14 cellular contexts compared by ENCODE assay signal in the genomic region with DNA sequence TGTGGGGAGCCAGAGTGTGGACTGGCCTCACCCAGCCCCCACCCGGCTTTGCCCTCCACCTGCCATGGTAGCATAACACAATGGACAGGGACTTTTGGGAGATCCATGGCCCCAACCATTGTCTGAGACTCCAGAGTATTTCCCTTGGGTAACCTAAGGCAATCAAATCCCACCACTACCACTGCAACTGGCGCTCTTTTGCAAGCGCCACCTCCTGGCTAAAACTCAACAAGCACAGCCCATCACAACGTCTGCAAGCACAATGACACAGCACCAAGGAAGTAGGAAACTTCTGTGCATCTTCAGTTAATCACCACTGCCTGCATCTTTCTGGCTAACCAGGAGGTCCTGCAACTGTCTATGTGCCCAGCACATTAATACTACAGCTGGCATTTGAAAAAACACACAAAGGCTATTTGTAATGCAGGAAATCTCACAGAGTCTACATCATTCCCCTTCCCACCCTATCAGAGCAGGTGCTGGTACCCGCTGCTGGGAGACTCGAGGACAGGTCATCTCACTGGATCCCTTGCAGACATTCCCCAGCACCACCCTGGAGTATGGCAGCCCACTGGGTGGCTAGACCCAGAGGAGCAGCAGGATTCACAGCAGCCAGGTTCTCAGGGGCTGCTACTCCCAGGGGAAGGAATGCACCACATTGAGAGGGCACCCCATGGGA.
DNase-seq lines count a peak whose midpoint lies in the region; ATAC-seq and TF ChIP-seq lines count a peak whose summit lies in the region.
"Had no signal": no experiment of that assay in that cellular context is flagged by ENCODE, and none has a peak within 500 bp of the region (broad histone marks: within the 10 kb centered on the region; RNA-seq: fewer than 3 reads in every experiment).

No MANE protein-coding gene starts in this region.

- H4K20me1 ChIP-seq in DND-41 (ENCODE audit: insufficient read depth, low read length), result no peaks in the 10 kb centered on the region

- H3K4me3 ChIP-seq in DND-41 (ENCODE audit: low read depth in 1 of 2, low read length in 2 of 2) (no peak overlapping the region), astrocyte of the cerebellum (ENCODE audit: low read depth, low read length) (no peak overlapping the region)
- no peak overlapping the region for H3K4me3 ChIP-seq in effector memory CD4-positive, alpha-beta T cell (ENCODE audit: insufficient read depth, low read depth, low read length, poor library complexity, severe bottlenecking)
- H3K4me3 ChIP-seq: MG63 had no signal

- TF ChIP-seq CTCF in DND-41 (IDR thresholded peaks at IDR 0.05; ENCODE audit: borderline replicate concordance, extremely low read depth, low read length, poor library complexity, severe bottlenecking) (peak; percentile 36), astrocyte of the cerebellum (IDR thresholded peaks at IDR 0.05; ENCODE audit: low read depth, low read length, missing control alignments) (peak; percentile 4)

- H3K9ac ChIP-seq in DND-41 (ENCODE audit: low read depth, low read length), result no peak overlapping the region

- ATAC-seq in DND-41 (ENCODE audit: insufficient read depth, low read depth) (0 out of 3 replicates have a peak, but pooled peaks have one; percentile 33), GM19328 (IDR thresholded peaks at IDR 0.05; ENCODE audit: unreplicated experiment) (no peak)
- ATAC-seq: activated naive CD4-positive, alpha-beta T cell treated with anti-CD3 and anti-CD28 coated beads, Interleukin-2, amount 50 U/mL, for 72 hours; natural killer cell treated with Interleukin-12 subunit alpha and Interleukin-12 subunit beta and Interleukin-15 and Interleukin-18, amount 100 ng/mL, for 72 hours had no signal

- no peak overlapping the region for H3K4me2 ChIP-seq in DND-41 (ENCODE audit: insufficient read depth, low read length)

- H3K27ac ChIP-seq in DND-41 (ENCODE audit: low read length), result no peak overlapping the region
- H3K27ac ChIP-seq in effector memory CD4-positive, alpha-beta T cell (ENCODE audit: insufficient read depth, low read length, poor library complexity, severe bottlenecking), result no peak overlapping the region

- H2AFZ ChIP-seq in DND-41 (ENCODE audit: low read depth, low read length), result no peak overlapping the region

- no peaks in the 10 kb centered on the region for H3K4me1 ChIP-seq in DND-41 (ENCODE audit: insufficient read depth, low read length)
- H3K4me1 ChIP-seq in effector memory CD4-positive, alpha-beta T cell (ENCODE audit: control insufficient read depth, insufficient read depth, low read length, poor library complexity, severe bottlenecking), result no peaks in the 10 kb centered on the region

- in situ Hi-C loops in KBM-7 (cut with MboI; ENCODE audit: low pct_unique_long_range_greater_than_20kb, low sequenced_read_pairs) (no loop called here), astrocyte of the cerebellum (cut with HindIII; ENCODE audit: low sequenced_read_pairs) (no loop called here)

- H3K9me3 ChIP-seq in DND-41 (ENCODE audit: insufficient read depth, low read length, severe bottlenecking), result no peaks in the 10 kb centered on the region
- H3K9me3 ChIP-seq in effector memory CD4-positive, alpha-beta T cell (ENCODE audit: control insufficient read depth, low read length), result no peaks in the 10 kb centered on the region
- H3K9me3 ChIP-seq: MG63 had no signal

- no peaks in the 10 kb centered on the region for H3K27me3 ChIP-seq in DND-41 (ENCODE audit: insufficient read depth, low read length, poor library complexity)
- no peaks in the 10 kb centered on the region for H3K27me3 ChIP-seq in effector memory CD4-positive, alpha-beta T cell (replicated peaks; ENCODE audit: control insufficient read depth, insufficient read depth, low read length, poor library complexity, severe bottlenecking)
- H3K27me3 ChIP-seq: MG63 had no signal

- H3K79me2 ChIP-seq in DND-41 (ENCODE audit: insufficient read depth, low read length), result peaks cover 5% of the 10 kb centered on the region; the same call in 1 of the 2 replicates

- H3K36me3 ChIP-seq in DND-41 (ENCODE audit: insufficient read depth, low read length), result peaks cover 53% of the 10 kb centered on the region
- no peaks in the 10 kb centered on the region for H3K36me3 ChIP-seq in effector memory CD4-positive, alpha-beta T cell (ENCODE audit: control insufficient read depth, insufficient read depth, low read length)

- DNase-seq in DND-41 (peak; percentile 16), KBM-7 (peak; percentile 18), astrocyte of the cerebellum (ENCODE audit: low read depth) (no peak), iPS DF 4.7 (ENCODE audit: extremely low read depth, low spot score) (peak; percentile 33), NCI-H226 (no peak), germinal center (ENCODE audit: low spot score) (no peak)
- DNase-seq in effector memory CD4-positive, alpha-beta T cell, result no peak
- DNase-seq: foreskin melanocyte, MG63, NCI-H2029, NCI-H524 treated with DMSO at 0.1 percent for 48 hours had no signal

Comparison
In these comparisons a context has a peak if more than half of its experiments do, and no peak if none do; other contexts are left out.
1. DNase-seq: peak in DND-41 (single experiment), KBM-7 (single experiment) and iPS DF 4.7 (single experiment); none in astrocyte of the cerebellum (single experiment), NCI-H226 (single experiment), germinal center (single experiment) and effector memory CD4-positive, alpha-beta T cell (0 of 3).